In genomic region chr22:38513063-38513462, GRCh38 we compare ENCODE assay signal across 9 cellular contexts. TPM values are rescaled to one million over a fixed set of nuclear protein-coding genes. Genes with fewer than 3 reads are reported as not detected.
DNase-seq lines count a peak whose midpoint lies in the region; ATAC-seq and TF ChIP-seq lines count a peak whose summit lies in the region.
"Had no signal": no experiment of that assay in that cellular context is flagged by ENCODE, and none has a peak within 500 bp of the region (broad histone marks: within the 10 kb centered on the region; RNA-seq: fewer than 3 reads in every experiment).

No MANE protein-coding gene starts in this region.

- CTCF ChIA-PET in Calu3 (lab: Charles Lee) = interaction anchor here (0.6 kb wide), 1 partner anchor 86 kb away, joined by 6 read pairs; no protein-coding TSS in a partner anchor
- CTCF ChIA-PET in activated CD4-positive, alpha-beta memory T cell treated with anti-CD3 and anti-CD28 coated beads for 36 hours (lab: Charles Lee) = no interaction called here

- peak; percentile 45 for DNase-seq in Calu3
- peak; percentile 80 for DNase-seq in H9
- peak; percentile 50 for DNase-seq in activated CD4-positive, alpha-beta memory T cell treated with anti-CD3 and anti-CD28 coated beads for 36 hours
- no peak for DNase-seq in upper lobe of left lung
- no peak for DNase-seq in gastrocnemius medialis
- no peak for DNase-seq in NCI-H2081 treated with DMSO at 0.1 percent for 48 hours (lab: John Stamatoyannopoulos, UW)
- DNase-seq: pancreas had no signal

- no peak overlapping the region for H4K8ac ChIP-seq in H9 (replicated peaks; ENCODE audit: insufficient read length, low read depth, low read length)

- H2BK20ac ChIP-seq in H9 (ENCODE audit: low read depth, low read length, poor library complexity, severe bottlenecking) = no peak overlapping the region

- H2BK15ac ChIP-seq in H9 (ENCODE audit: low read depth, low read length) = no peak overlapping the region

- WGBS in H9 (ENCODE audit: extremely low coverage, insufficient read length, low lambda C conversion rate) = no CpG with 5 or more reads among the region's 1 CpG
- WGBS in liver = 78% methylated on average over 1 of the region's 1 CpG
- 50 to 56% methylated on average over 1 of the region's 1 CpG for WGBS in upper lobe of left lung, 2 donors

- no peaks in the 10 kb centered on the region for H3K9me3 ChIP-seq in H9 (ENCODE audit: control insufficient read depth, low read depth, low read length)
- no peaks in the 10 kb centered on the region for H3K9me3 ChIP-seq in liver (ENCODE audit: control insufficient read depth in 4 of 4, low read length in 3 of 4)
- H3K9me3 ChIP-seq in upper lobe of left lung = no peaks in the 10 kb centered on the region
- no peaks in the 10 kb centered on the region for H3K9me3 ChIP-seq in gastrocnemius medialis
- H3K9me3 ChIP-seq: pancreas had no signal

- H3K27ac ChIP-seq in H9 (ENCODE audit: insufficient read length, low read depth, low read length) (no peak overlapping the region), liver (ENCODE audit: low read depth in 1 of 2, low read length in 2 of 2) (no peak overlapping the region), upper lobe of left lung (no peak overlapping the region), gastrocnemius medialis (no peak overlapping the region)
- H3K27ac ChIP-seq: pancreas had no signal

- no peaks in the 10 kb centered on the region for H3K23me2 ChIP-seq in H9 (ENCODE audit: insufficient read length, low read depth, low read length, poor library complexity, severe bottlenecking)

- in situ Hi-C loops in gastrocnemius medialis (cut with MboI; ENCODE audit: low sequenced_read_pairs in 4 of 4) = no loop called here

- H3K36me3 Mint-ChIP-seq in Calu3 (ENCODE audit: insufficient read depth, unreplicated experiment) (no peaks in the 10 kb centered on the region), H9 (ENCODE audit: insufficient read depth in 1 of 3, low read depth in 3 of 3) (no peaks in the 10 kb centered on the region)
- H3K36me3 Mint-ChIP-seq in activated CD4-positive, alpha-beta memory T cell treated with anti-CD3 and anti-CD28 coated beads for 36 hours = no peaks in the 10 kb centered on the region

- peak overlapping the region; percentile 14 for H3K4me2 ChIP-seq in H9 (ENCODE audit: insufficient read depth, insufficient read length, low read length)

- no peaks in the 10 kb centered on the region for H3K9me3 Mint-ChIP-seq in Calu3 (ENCODE audit: low read depth, unreplicated experiment)
- no peaks in the 10 kb centered on the region for H3K9me3 Mint-ChIP-seq in H9
- H3K9me3 Mint-ChIP-seq in activated CD4-positive, alpha-beta memory T cell treated with anti-CD3 and anti-CD28 coated beads for 36 hours = no peaks in the 10 kb centered on the region

- no peak overlapping the region for H3K23ac ChIP-seq in H9 (ENCODE audit: insufficient read length, low read depth, low read length)

- no peak overlapping the region for H3K18ac ChIP-seq in H9 (ENCODE audit: insufficient read length, low read depth, low read length)

- POLR2A ChIA-PET in activated CD4-positive, alpha-beta memory T cell treated with anti-CD3 and anti-CD28 coated beads for 36 hours (lab: Charles Lee) = no interaction called here

- BruUV-seq in Calu3 (replicated peaks; lab: Mats Ljungman, UMichigan) = no TSS peak

- TF ChIP-seq POLR2A in upper lobe of left lung (IDR thresholded peaks at IDR 0.05) = no peak
- TF ChIP-seq POLR2A in gastrocnemius medialis (IDR thresholded peaks at IDR 0.05) = no peak

- H2BK120ac ChIP-seq in H9 (ENCODE audit: low read depth, low read length, poor library complexity, severe bottlenecking) = no peak overlapping the region

- H3K27ac Mint-ChIP-seq in Calu3 (ENCODE audit: unreplicated experiment) = no peak overlapping the region
- H3K27ac Mint-ChIP-seq in H9 = peak overlapping the region in 2 of 3 experiments; percentile 21 to 89; a peak in 1 of 7 replicates
- H3K27ac Mint-ChIP-seq in activated CD4-positive, alpha-beta memory T cell treated with anti-CD3 and anti-CD28 coated beads for 36 hours = no peak overlapping the region

- no peak for TF ChIP-seq EP300 in upper lobe of left lung (IDR thresholded peaks at IDR 0.05)

- no peak overlapping the region for H2AFZ ChIP-seq in H9 (ENCODE audit: low read length)

- no peak overlapping the region for H4K91ac ChIP-seq in H9 (ENCODE audit: insufficient read length, low read depth, low read length)

- no peak overlapping the region for H2AK5ac ChIP-seq in H9 (ENCODE audit: insufficient read length, low read length)

- no peak overlapping the region for H3K56ac ChIP-seq in H9 (ENCODE audit: insufficient read length, low read depth, low read length)

- no peak overlapping the region for H4K5ac ChIP-seq in H9 (ENCODE audit: insufficient read length, low read depth, low read length)

- H3K4me3 ChIP-seq in liver (ENCODE audit: low read depth in 1 of 3, low read length in 3 of 3) = no peak overlapping the region
- H3K4me3 ChIP-seq in upper lobe of left lung = no peak overlapping the region
- H3K4me3 ChIP-seq in gastrocnemius medialis = no peak overlapping the region
- H3K4me3 ChIP-seq: pancreas had no signal

- no peak overlapping the region for H3K4ac ChIP-seq in H9 (ENCODE audit: low read depth, low read length)

- peaks cover 8% of the 10 kb centered on the region for H3K4me1 Mint-ChIP-seq in Calu3 (ENCODE audit: low read depth, unreplicated experiment)
- peaks cover 30 to 40% of the 10 kb centered on the region in 2 experiments for H3K4me1 Mint-ChIP-seq in H9
- peaks cover 2% of the 10 kb centered on the region for H3K4me1 Mint-ChIP-seq in activated CD4-positive, alpha-beta memory T cell treated with anti-CD3 and anti-CD28 coated beads for 36 hours (ENCODE audit: low read depth)

- H3K27me3 Mint-ChIP-seq in Calu3 (ENCODE audit: unreplicated experiment) (no peaks in the 10 kb centered on the region), H9 (ENCODE audit: low read depth) (no peaks in the 10 kb centered on the region)
- no peaks in the 10 kb centered on the region for H3K27me3 Mint-ChIP-seq in activated CD4-positive, alpha-beta memory T cell treated with anti-CD3 and anti-CD28 coated beads for 36 hours

- TF ChIP-seq RAD21 in liver (IDR thresholded peaks at IDR 0.05) = peak; percentile 49 to 70

- no peak overlapping the region for H2BK5ac ChIP-seq in H9 (ENCODE audit: insufficient read length, low read length)

- TF ChIP-seq CTCF in Calu3 (IDR thresholded peaks at IDR 0.05; ENCODE audit: unreplicated experiment) (no peak), H9 (conservative IDR thresholded peaks at IDR 0.05) (peak; percentile 63), liver (IDR thresholded peaks at IDR 0.05; ENCODE audit: low read depth, low read length, missing input control) (peak; percentile 32), upper lobe of left lung (IDR thresholded peaks at IDR 0.05) (no peak), gastrocnemius medialis (IDR thresholded peaks at IDR 0.05 in 4 of 5, conservative IDR thresholded peaks at IDR 0.05 in 1 of 5) (no peak)

- no peak overlapping the region for H2BK12ac ChIP-seq in H9 (ENCODE audit: insufficient read length, low read depth, low read length)

- H3K27me3 ChIP-seq in H9 (ENCODE audit: insufficient read depth, low read length) (no peaks in the 10 kb centered on the region), liver (ENCODE audit: control insufficient read depth in 4 of 4, insufficient read depth in 4 of 4, low read length in 3 of 4) (no peaks in the 10 kb centered on the region), upper lobe of left lung (no peaks in the 10 kb centered on the region), gastrocnemius medialis (no peaks in the 10 kb centered on the region)
- H3K27me3 ChIP-seq: pancreas had no signal

- H3K4me1 ChIP-seq in H9 (ENCODE audit: insufficient read depth, low read length) (peaks cover 5% of the 10 kb centered on the region; the same call in 1 of the 2 replicates), liver (ENCODE audit: control insufficient read depth in 4 of 4, insufficient read depth in 4 of 4, low read length in 3 of 4) (peaks cover 0 to 2% (median 0%) of the 10 kb centered on the region in 4 donors), upper lobe of left lung (no peaks in the 10 kb centered on the region), gastrocnemius medialis (no peaks in the 10 kb centered on the region)
- H3K4me1 ChIP-seq: pancreas had no signal

- H3K9ac ChIP-seq in H9 (ENCODE audit: extremely low read depth, insufficient read length, low read length) (no peak overlapping the region), liver (ENCODE audit: low read depth in 1 of 2, low read length in 2 of 2) (no peak overlapping the region)

- H3T11ph ChIP-seq in H9 (ENCODE audit: low read length) = no peak overlapping the region

- H4K20me1 ChIP-seq in H9 (ENCODE audit: control insufficient read depth, insufficient read depth, insufficient read length) = no peaks in the 10 kb centered on the region

- intact Hi-C loops in Calu3 (cut with micrococcal nuclease; ENCODE audit: unreplicated experiment) = no loop called here
- intact Hi-C loops in activated CD4-positive, alpha-beta memory T cell treated with anti-CD3 and anti-CD28 coated beads for 36 hours (cut with micrococcal nuclease) = no loop called here
- intact Hi-C loops in gastrocnemius medialis (cut with DNase I; ENCODE audit: low total_unique reads) = no loop called here

- H3K14ac ChIP-seq in H9 (ENCODE audit: insufficient read depth, low read length) = no peak overlapping the region

- no peaks in the 10 kb centered on the region for H3K79me1 ChIP-seq in H9 (ENCODE audit: insufficient read depth, low read depth, low read length, poor library complexity, severe bottlenecking)

- no peaks in the 10 kb centered on the region for H3K36me3 ChIP-seq in liver (ENCODE audit: control insufficient read depth in 4 of 4, insufficient read depth in 3 of 4, low read depth in 1 of 4, low read length in 3 of 4)
- no peaks in the 10 kb centered on the region for H3K36me3 ChIP-seq in upper lobe of left lung
- H3K36me3 ChIP-seq in gastrocnemius medialis = no peaks in the 10 kb centered on the region
- H3K36me3 ChIP-seq: pancreas had no signal

- ATAC-seq in upper lobe of left lung (ENCODE audit: low FRiP score in 2 of 2) (no peak), GM21381 (IDR thresholded peaks at IDR 0.05; ENCODE audit: unreplicated experiment) (no peak), gastrocnemius medialis (no peak)

- no peaks in the 10 kb centered on the region for H3K79me2 ChIP-seq in H9 (ENCODE audit: insufficient read depth, low read length)

- no peak overlapping the region for H3K4me3 Mint-ChIP-seq in Calu3 (ENCODE audit: low read depth, unreplicated experiment)
- no peak overlapping the region for H3K4me3 Mint-ChIP-seq in H9
- H3K4me3 Mint-ChIP-seq in activated CD4-positive, alpha-beta memory T cell treated with anti-CD3 and anti-CD28 coated beads for 36 hours = no peak overlapping the region

RNA-seq across cellular contexts. Expression of gene DDX17, which starts 7.0 kb away (rescaled TPM):
- total RNA-seq in Calu3 (2022) (342 and 344 TPM in 2 replicates), H9 (2021) (529 and 538 TPM in 2 replicates), liver (100 to 1,000 TPM; 279 to 451 TPM), upper lobe of left lung (1,000 to 10,000 TPM in 2 of 6 donors, 100 to 1,000 TPM in 4; 428 to 2,078 (median 621) TPM), gastrocnemius medialis (100 to 1,000 TPM; 108 to 329 (median 206) TPM)
- 100 to 1,000 TPM; 353 to 358 TPM for total RNA-seq in activated CD4-positive, alpha-beta memory T cell treated with anti-CD3 and anti-CD28 coated beads for 36 hours
- 10 to 100 TPM; 46.3 to 67.3 TPM for polyA plus RNA-seq in liver

RNA-seq across cellular contexts. Expression of gene KDELR3, which starts 45.2 kb away (rescaled TPM):
- total RNA-seq in Calu3 (2022) = 16.1 and 18.7 TPM in 2 replicates
- 7.2 and 7.3 TPM in 2 replicates for total RNA-seq in H9 (2021)
- total RNA-seq in activated CD4-positive, alpha-beta memory T cell treated with anti-CD3 and anti-CD28 coated beads for 36 hours = under 1 TPM; 0.94 to 0.97 TPM
- 10 to 100 TPM in 1 of 2 donors, 1 to 10 TPM in 1; 8.1 to 12.8 TPM for total RNA-seq in liver
- 10 to 100 TPM in 1 of 2 donors, 1 to 10 TPM in 1; 3.5 to 10.9 TPM for polyA plus RNA-seq in liver
- 10 to 100 TPM in 2 of 6 donors, 1 to 10 TPM in 4; 7.3 to 14.2 (median 9.7) TPM for total RNA-seq in upper lobe of left lung
- 1 to 10 TPM in 2 of 4 donors, under 1 TPM in 1, not detected in 1; 0.34 to 2.0 (median 1.3) TPM for total RNA-seq in gastrocnemius medialis

RNA-seq across cellular contexts. Expression of gene DMC1, which starts 56.9 kb away (rescaled TPM):
- total RNA-seq in Calu3 (2022) (4.1 and 4.4 TPM in 2 replicates), H9 (2021) (6.1 and 6.8 TPM in 2 replicates), liver (1 to 10 TPM in 1 of 2 donors, under 1 TPM in 1; 0.25 to 6.8 TPM), upper lobe of left lung (10 to 100 TPM in 1 of 6 donors, 1 to 10 TPM in 2, under 1 TPM in 3; 0.33 to 12.3 (median 1.2) TPM), gastrocnemius medialis (under 1 TPM in 1 of 4 donors, not detected in 3; 0.18 TPM)
- total RNA-seq in activated CD4-positive, alpha-beta memory T cell treated with anti-CD3 and anti-CD28 coated beads for 36 hours = 10 to 100 TPM; 15.8 to 20.1 TPM
- polyA plus RNA-seq in liver = 1 to 10 TPM in 1 of 2 donors, not detected in 1; 1.1 TPM

RNA-seq across cellular contexts. Expression of gene KCNJ4, which starts 58.1 kb away (rescaled TPM):
- total RNA-seq in Calu3 (2022) (not detected in 2 replicates), H9 (2021) (0.88 and 0.92 TPM in 2 replicates), liver (under 1 TPM in 1 of 2 donors, not detected in 1; 0.05 TPM), upper lobe of left lung (not detected), gastrocnemius medialis (not detected)
- not detected for total RNA-seq in activated CD4-positive, alpha-beta memory T cell treated with anti-CD3 and anti-CD28 coated beads for 36 hours
- not detected for polyA plus RNA-seq in liver
- total RNA-seq: pancreas had no signal
- polyA plus RNA-seq: pancreas had no signal

Comparison
In these comparisons a context has a peak if more than half of its experiments do, and no peak if none do; other contexts are left out.
1. DNase-seq: peak in Calu3 (single experiment), H9 (single experiment) and activated CD4-positive, alpha-beta memory T cell treated with anti-CD3 and anti-CD28 coated beads for 36 hours (single experiment); none in upper lobe of left lung (0 of 2), gastrocnemius medialis (0 of 2) and NCI-H2081 treated with DMSO at 0.1 percent for 48 hours (single experiment).
2. H3K27ac Mint-ChIP-seq: peak in H9 (2 of 3); none in Calu3 (single experiment) and activated CD4-positive, alpha-beta memory T cell treated with anti-CD3 and anti-CD28 coated beads for 36 hours (single experiment).
3. CTCF ChIP-seq: peak in H9 (single experiment) and liver (single experiment); none in Calu3 (single experiment), upper lobe of left lung (0 of 6) and gastrocnemius medialis (0 of 5).